Comparison of ENCODE assay signal across 1 cellular context in genomic region chr6:139764498-139764986, GRCh38.
TF ChIP-seq lines count a peak whose summit lies in the region.

No MANE protein-coding gene starts in this region.

TF ChIP-seq in IMR-90, 13 proteins besides CTCF, POLR2A, EP300 and RAD21 (continued from another document):
- TF ChIP-seq MAFK (IDR thresholded peaks at IDR 0.05; ENCODE audit: low read depth, low read length) (peak; percentile 36; the same call in 1 of the 2 replicates), CHD1 (IDR thresholded peaks at IDR 0.05; ENCODE audit: low read depth, low read length) (no peak)
